3 cellular contexts compared by ENCODE assay signal in the genomic region with DNA sequence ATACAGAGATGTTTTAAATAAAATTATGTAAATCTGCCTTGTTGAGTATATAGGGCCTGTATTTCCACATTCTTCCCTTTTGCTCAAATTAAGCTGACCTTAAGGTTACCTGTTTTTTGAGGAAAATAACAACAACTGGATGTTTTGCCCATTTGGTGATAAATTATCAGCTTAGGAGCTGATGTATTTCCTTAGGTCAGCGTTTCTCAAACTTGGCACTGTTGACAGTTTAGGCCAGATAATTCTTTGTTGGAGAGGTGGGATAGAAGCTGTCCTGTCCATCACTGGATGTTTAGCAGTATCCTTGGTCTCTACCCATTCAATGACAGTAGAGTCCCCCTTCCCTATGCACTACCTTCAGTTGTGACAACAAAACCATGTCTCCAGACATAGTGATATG.
TF ChIP-seq lines count a peak whose summit lies in the region.

No MANE protein-coding gene starts in this region.

TF ChIP-seq in GM23338, 12 proteins besides CTCF, POLR2A, EP300 and RAD21:
- TF ChIP-seq CREB1 (CRISPR knock-in tag; IDR thresholded peaks at IDR 0.05; ENCODE audit: low read depth) (no peak), EZH2phosphoT487 (IDR thresholded peaks at IDR 0.05; ENCODE audit: unreplicated experiment) (no peak), EZH2 (IDR thresholded peaks at IDR 0.05; ENCODE audit: low read depth, unreplicated experiment) (no peak), ZNF114 (CRISPR knock-in tag; IDR thresholded peaks at IDR 0.05) (no peak), REST (IDR thresholded peaks at IDR 0.05; ENCODE audit: unreplicated experiment) (no peak), ZNF331 (CRISPR knock-in tag; IDR thresholded peaks at IDR 0.05; ENCODE audit: low read depth) (no peak)

TF ChIP-seq in IMR-90, 13 proteins besides CTCF, POLR2A, EP300 and RAD21:
- TF ChIP-seq BHLHE40 (IDR thresholded peaks at IDR 0.05; ENCODE audit: low read depth, low read length): no peak
- no peak for TF ChIP-seq MXI1 (IDR thresholded peaks at IDR 0.05; ENCODE audit: borderline replicate concordance, low read depth, low read length)
- TF ChIP-seq NFE2L2 (IDR thresholded peaks at IDR 0.05; ENCODE audit: low read depth, low read length): no peak
- TF ChIP-seq MAFK (IDR thresholded peaks at IDR 0.05; ENCODE audit: low read depth, low read length): peak; percentile 80

TF ChIP-seq in H1, 55 proteins besides CTCF, POLR2A, EP300 and RAD21:
- TF ChIP-seq POLR2AphosphoS5 (IDR thresholded peaks at IDR 0.05; ENCODE audit: low read depth, low read length) (no peak), TBP (IDR thresholded peaks at IDR 0.05; ENCODE audit: low read depth, low read length) (no peak), CBX8 (IDR thresholded peaks at IDR 0.05; ENCODE audit: borderline replicate concordance, low read depth, low read length) (no peak), CHD1 (IDR thresholded peaks at IDR 0.05; ENCODE audit: low read depth, low read length) (no peak), GABPA (IDR thresholded peaks at IDR 0.05; ENCODE audit: borderline replicate concordance, insufficient read depth, low read length) (no peak), CTBP2 (IDR thresholded peaks at IDR 0.05; ENCODE audit: borderline replicate concordance, insufficient read depth, insufficient read length, low read length) (no peak), SP4 (IDR thresholded peaks at IDR 0.05; ENCODE audit: low read length) (no peak), ASH2L (IDR thresholded peaks at IDR 0.05; ENCODE audit: low read length) (no peak), KDM5A (IDR thresholded peaks at IDR 0.05; ENCODE audit: low read length) (no peak), KDM1A (IDR thresholded peaks at IDR 0.05; ENCODE audit: borderline replicate concordance, low read length) (no peak), NRF1 (IDR thresholded peaks at IDR 0.05; ENCODE audit: low read depth, low read length) (no peak), RBBP5 (IDR thresholded peaks at IDR 0.05; ENCODE audit: borderline replicate concordance, low read depth, low read length) (no peak), EZH2 (IDR thresholded peaks at IDR 0.05; ENCODE audit: low read depth, low read length, severe bottlenecking) (no peak)
